ENCODE assay signal across 15 cellular contexts in the genomic region with DNA sequence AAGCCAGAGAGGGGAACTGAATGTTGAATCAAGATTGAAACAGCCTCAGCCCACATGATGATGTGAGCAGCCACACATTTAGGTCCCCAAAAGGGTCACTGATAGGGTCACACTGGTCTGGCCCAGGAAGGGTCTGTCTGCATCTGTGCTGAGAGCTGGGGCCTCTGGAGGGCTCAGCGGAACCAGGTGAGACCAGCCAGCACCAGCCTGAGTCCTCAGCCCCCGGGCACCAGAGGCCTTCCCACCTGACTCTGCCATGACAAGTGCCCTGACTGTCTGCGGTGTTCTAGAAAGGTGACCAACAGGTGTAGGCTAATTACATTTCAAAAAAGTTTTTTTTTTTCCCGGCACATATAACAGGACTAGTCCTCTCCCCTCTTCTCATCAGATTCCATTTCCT.
DNase-seq lines count a peak whose midpoint lies in the region; TF ChIP-seq lines count a peak whose summit lies in the region.
"Had no signal": no experiment of that assay in that cellular context is flagged by ENCODE, and none has a peak within 500 bp of the region (broad histone marks: within the 10 kb centered on the region; RNA-seq: fewer than 3 reads in every experiment).

No MANE protein-coding gene starts in this region.

- TF ChIP-seq CTCF in HEK293 (tag by site-specific recombination; IDR thresholded peaks at IDR 0.05) (no peak), type B pancreatic cell (conservative IDR thresholded peaks at IDR 0.05) (no peak)

- H3K4me1 Mint-ChIP-seq in type B pancreatic cell (ENCODE audit: unreplicated experiment): peaks cover 37% of the 10 kb centered on the region
- H3K4me1 Mint-ChIP-seq in CD4-positive, alpha-beta memory T cell: no peaks in the 10 kb centered on the region

- H3K27ac Mint-ChIP-seq in type B pancreatic cell: peak overlapping the region; percentile 44
- no peak overlapping the region for H3K27ac Mint-ChIP-seq in CD4-positive, alpha-beta memory T cell
- H3K27ac Mint-ChIP-seq: CD4-positive, alpha-beta T cell had no signal

- CTCF ChIA-PET in HEK293 (lab: Yijun Ruan, JAX): interaction anchor here (0.6 kb wide), 1 partner anchor 736 kb away, joined by 6 read pairs; no protein-coding TSS in a partner anchor
- CTCF ChIA-PET in CD4-positive, alpha-beta memory T cell (lab: Charles Lee; ENCODE audit: partially characterized antibody): no interaction called here

- DNase-seq in H7 (peak; percentile 5), mucosa of gallbladder (ENCODE audit: low spot score) (peak; percentile 5), type B pancreatic cell (ENCODE audit: extremely low spot score, unreplicated experiment) (no peak), MG63 (no peak), NCI-H1417 (lab: John Stamatoyannopoulos, UW) (no peak)
- no peak for DNase-seq in CD4-positive, alpha-beta memory T cell
- DNase-seq: ACHN; BE2C; C1 segment of cervical spinal cord; Calu3; CD4-positive, alpha-beta T cell; DMS79 treated with DMSO at 0.1 percent for 48 hours; GF-D8 had no signal

- no peak overlapping the region for H3K27ac ChIP-seq in HEK293 (ENCODE audit: extremely low read depth, low read depth, low read length)
- H3K27ac ChIP-seq in CD4-positive, alpha-beta memory T cell (ENCODE audit: low read depth, low read length): no peak overlapping the region

- H3K9me3 ChIP-seq in HEK293 (ENCODE audit: control insufficient read depth, insufficient read depth, low read depth, low read length): no peaks in the 10 kb centered on the region
- H3K9me3 ChIP-seq in MG63: no peaks in the 10 kb centered on the region
- no peaks in the 10 kb centered on the region for H3K9me3 ChIP-seq in CD4-positive, alpha-beta memory T cell (ENCODE audit: control insufficient read depth in 1 of 2, low read length in 2 of 2)
- H3K9me3 ChIP-seq: BE2C, HAP-1 had no signal

- POLR2A ChIA-PET in HEK293 (lab: Yijun Ruan, JAX): no interaction called here
- POLR2A ChIA-PET in CD4-positive, alpha-beta memory T cell (lab: Charles Lee; ENCODE audit: partially characterized antibody): no interaction called here

- H3K36me3 Mint-ChIP-seq in type B pancreatic cell: no peaks in the 10 kb centered on the region
- no peaks in the 10 kb centered on the region for H3K36me3 Mint-ChIP-seq in CD4-positive, alpha-beta memory T cell

- H3K9me3 Mint-ChIP-seq in type B pancreatic cell: no peaks in the 10 kb centered on the region
- H3K9me3 Mint-ChIP-seq in CD4-positive, alpha-beta memory T cell: peaks cover 0 to 12% (median 2%) of the 10 kb centered on the region in 8 donors
- H3K9me3 Mint-ChIP-seq: CD4-positive, alpha-beta T cell had no signal

- H3K27me3 Mint-ChIP-seq in type B pancreatic cell: no peaks in the 10 kb centered on the region
- H3K27me3 Mint-ChIP-seq in CD4-positive, alpha-beta memory T cell: peaks cover 0 to 6% of the 10 kb centered on the region in 2 donors

- intact Hi-C loops in CD4-positive, alpha-beta memory T cell (cut with micrococcal nuclease): no loop called here

- peak overlapping the region; percentile 44 for H3K4me3 Mint-ChIP-seq in type B pancreatic cell
- no peak overlapping the region for H3K4me3 Mint-ChIP-seq in CD4-positive, alpha-beta memory T cell
- H3K4me3 Mint-ChIP-seq: CD4-positive, alpha-beta T cell had no signal

- H3K27me3 ChIP-seq in H7 (ENCODE audit: control insufficient read depth, insufficient read depth, low read length): no peaks in the 10 kb centered on the region
- no peaks in the 10 kb centered on the region for H3K27me3 ChIP-seq in MG63
- H3K27me3 ChIP-seq in CD4-positive, alpha-beta memory T cell (ENCODE audit: insufficient read depth, low read length): no peaks in the 10 kb centered on the region
- H3K27me3 ChIP-seq: BE2C had no signal

- H3K36me3 ChIP-seq in H7 (replicated peaks; ENCODE audit: control insufficient read depth, insufficient read depth, low read length) (no peaks in the 10 kb centered on the region), HEK293 (ENCODE audit: control insufficient read depth in 2 of 2, insufficient read depth in 1 of 2, low read length in 2 of 2) (no peaks in the 10 kb centered on the region), MG63 (no peaks in the 10 kb centered on the region)
- no peaks in the 10 kb centered on the region for H3K36me3 ChIP-seq in CD4-positive, alpha-beta memory T cell (ENCODE audit: insufficient read depth, low read length)
- H3K36me3 ChIP-seq: BE2C, HAP-1 had no signal

- H3K4me3 ChIP-seq in H7 (ENCODE audit: insufficient read depth, low read depth, low read length): no peak overlapping the region
- no peak overlapping the region for H3K4me3 ChIP-seq in HEK293 (ENCODE audit: low read depth, low read length)
- no peak overlapping the region for H3K4me3 ChIP-seq in MG63
- H3K4me3 ChIP-seq in CD4-positive, alpha-beta memory T cell (ENCODE audit: low read length in 2 of 2): no peak overlapping the region
- H3K4me3 ChIP-seq: HAP-1 had no signal

- H3K4me1 ChIP-seq in HEK293 (ENCODE audit: control insufficient read depth, insufficient read depth, low read length): no peaks in the 10 kb centered on the region
- no peaks in the 10 kb centered on the region for H3K4me1 ChIP-seq in CD4-positive, alpha-beta memory T cell (ENCODE audit: insufficient read depth, low read length)
- H3K4me1 ChIP-seq: BE2C, HAP-1 had no signal

TF ChIP-seq in HEK293, 187 proteins besides CTCF, POLR2A, EP300 and RAD21:
- TF ChIP-seq SCRT2 (tag by site-specific recombination; IDR thresholded peaks at IDR 0.05): 0 out of 2 replicates have a peak, but pooled peaks have one; percentile 15
- no peak for TF ChIP-seq ZNF211 (tag by site-specific recombination; IDR thresholded peaks at IDR 0.05; ENCODE audit: low read depth)

Comparison
In these comparisons a context has a peak if more than half of its experiments do, and no peak if none do; other contexts are left out.
1. DNase-seq: peak in H7 (single experiment) and mucosa of gallbladder (single experiment); none in type B pancreatic cell (single experiment), MG63 (single experiment), CD4-positive, alpha-beta memory T cell (0 of 5) and NCI-H1417 (0 of 3).